In the genomic region with DNA sequence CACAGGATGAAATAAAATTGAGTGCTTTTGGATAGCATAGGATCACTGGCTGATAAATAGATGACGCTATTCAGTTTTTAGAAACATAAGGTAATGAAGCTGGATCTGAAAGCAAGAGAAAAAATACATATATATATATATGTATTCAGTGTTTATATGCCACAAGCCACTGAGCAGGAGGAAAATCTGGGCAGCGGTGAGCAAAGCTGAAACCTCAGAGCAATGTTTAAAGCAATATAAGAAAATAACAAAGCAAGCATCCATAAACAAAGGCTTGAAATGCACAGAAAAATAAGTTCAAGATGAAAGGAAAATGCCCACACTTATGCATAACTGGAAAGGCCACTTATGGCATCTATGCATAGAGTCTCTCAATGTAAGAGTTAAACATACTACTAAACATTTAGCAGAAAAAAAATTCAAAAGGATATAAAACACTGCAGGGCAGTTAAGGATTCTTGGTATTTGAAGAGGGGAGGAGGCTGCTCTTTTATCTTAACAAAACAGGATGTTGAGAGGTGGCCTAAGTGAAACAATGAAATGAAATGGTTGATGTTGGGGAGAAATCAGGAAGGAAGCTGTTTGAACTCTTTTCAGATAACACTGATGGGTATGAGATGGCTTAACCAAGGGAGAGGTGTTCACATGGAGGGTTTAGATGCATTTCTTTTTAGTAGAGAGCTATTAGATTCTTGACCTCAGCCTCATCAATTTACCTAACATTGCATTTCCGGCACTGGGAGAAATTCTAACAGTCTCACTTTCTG, we compare ENCODE assay signal across 12 cellular contexts.
DNase-seq lines count a peak whose midpoint lies in the region; ATAC-seq and TF ChIP-seq lines count a peak whose summit lies in the region.
"Had no signal": no experiment of that assay in that cellular context is flagged by ENCODE, and none has a peak within 500 bp of the region (broad histone marks: within the 10 kb centered on the region; RNA-seq: fewer than 3 reads in every experiment).

No MANE protein-coding gene starts in this region.

- in situ Hi-C loops in HAP-1 (cut with MboI; ENCODE audit: low sequenced_read_pairs) = loop anchor here (25.0 kb wide), 1 partner anchor 146 kb away; no protein-coding TSS in a partner anchor

- TF ChIP-seq POLR2A in Peyer's patch (IDR thresholded peaks at IDR 0.05) = no peak

- H3K4me1 Mint-ChIP-seq in activated T-cell treated with anti-CD3 and anti-CD28 coated beads, Interleukin-2, amount 50 U/mL, for 4 hours (ENCODE audit: low read depth) = peaks cover 80% of the 10 kb centered on the region
- H3K4me1 Mint-ChIP-seq in stimulated activated memory B cell treated with anti-CD40 and anti-IgM and Interleukin-4, amounts not matched to agents 10 μg/mL and 1 μg/mL and 100 μg/mL, for 72 hours = peaks cover 57% of the 10 kb centered on the region

- ATAC-seq in activated T-cell treated with anti-CD3 and anti-CD28 coated beads, Interleukin-2, amount 50 U/mL, for 4 hours = no peak
- peak; percentile 56 for ATAC-seq in stimulated activated memory B cell treated with anti-CD40 and anti-IgM and Interleukin-4, amounts not matched to agents 10 μg/mL and 1 μg/mL and 100 μg/mL, for 72 hours
- no peak for ATAC-seq in left ventricle myocardium superior

- peak overlapping the region; percentile 71 for H3K4me3 Mint-ChIP-seq in activated T-cell treated with anti-CD3 and anti-CD28 coated beads, Interleukin-2, amount 50 U/mL, for 4 hours
- H3K4me3 Mint-ChIP-seq in stimulated activated memory B cell treated with anti-CD40 and anti-IgM and Interleukin-4, amounts not matched to agents 10 μg/mL and 1 μg/mL and 100 μg/mL, for 72 hours = peak overlapping the region; percentile 13
- H3K4me3 Mint-ChIP-seq: neural crest cell had no signal

- H3K36me3 ChIP-seq in Peyer's patch (no peaks in the 10 kb centered on the region), HAP-1 (replicated peaks) (no peaks in the 10 kb centered on the region)
- no peaks in the 10 kb centered on the region for H3K36me3 ChIP-seq in effector memory CD4-positive, alpha-beta T cell (ENCODE audit: control insufficient read depth, insufficient read depth, low read length)
- H3K36me3 ChIP-seq: cardiac muscle cell had no signal

- H3K27me3 Mint-ChIP-seq in activated T-cell treated with anti-CD3 and anti-CD28 coated beads, Interleukin-2, amount 50 U/mL, for 4 hours (ENCODE audit: low read depth) = no peaks in the 10 kb centered on the region
- H3K27me3 Mint-ChIP-seq in stimulated activated memory B cell treated with anti-CD40 and anti-IgM and Interleukin-4, amounts not matched to agents 10 μg/mL and 1 μg/mL and 100 μg/mL, for 72 hours = no peaks in the 10 kb centered on the region

- H3K9me3 ChIP-seq in Peyer's patch (no peaks in the 10 kb centered on the region), HAP-1 (no peaks in the 10 kb centered on the region)
- H3K9me3 ChIP-seq in effector memory CD4-positive, alpha-beta T cell (ENCODE audit: control insufficient read depth, low read length) = no peaks in the 10 kb centered on the region

- H3K4me3 ChIP-seq in Peyer's patch (no peak overlapping the region), HAP-1 (no peak overlapping the region)
- H3K4me3 ChIP-seq in effector memory CD4-positive, alpha-beta T cell (ENCODE audit: insufficient read depth, low read depth, low read length, poor library complexity, severe bottlenecking) = peak overlapping the region; percentile 3
- H3K4me3 ChIP-seq: cardiac muscle cell had no signal

- peaks cover 3% of the 10 kb centered on the region for H3K9me3 Mint-ChIP-seq in activated T-cell treated with anti-CD3 and anti-CD28 coated beads, Interleukin-2, amount 50 U/mL, for 4 hours
- no peaks in the 10 kb centered on the region for H3K9me3 Mint-ChIP-seq in stimulated activated memory B cell treated with anti-CD40 and anti-IgM and Interleukin-4, amounts not matched to agents 10 μg/mL and 1 μg/mL and 100 μg/mL, for 72 hours

- DNase-seq in activated T-cell treated with anti-CD3 and anti-CD28 coated beads, Interleukin-2, amount 50 U/mL, for 4 hours = no peak
- DNase-seq in activated T-cell treated with anti-CD3 and anti-CD28 coated beads, Interleukin-2, amount 50 U/mL, for 1 hour = no peak
- DNase-seq in Peyer's patch (no peak), hippocampal formation (lab: John Stamatoyannopoulos, UW) (no peak), HAP-1 (ENCODE audit: low spot score in 2 of 2) (no peak), left ventricle myocardium superior (no peak)
- DNase-seq in effector memory CD4-positive, alpha-beta T cell = no peak
- DNase-seq: NCI-H2171 treated with DMSO at 0.1 percent for 48 hours, T-helper 9 cell had no signal

- H3K27me3 ChIP-seq in Peyer's patch (no peaks in the 10 kb centered on the region), HAP-1 (ENCODE audit: low read depth) (peaks cover 15% of the 10 kb centered on the region)
- no peaks in the 10 kb centered on the region for H3K27me3 ChIP-seq in effector memory CD4-positive, alpha-beta T cell (replicated peaks; ENCODE audit: control insufficient read depth, insufficient read depth, low read length, poor library complexity, severe bottlenecking)

- H3K27ac ChIP-seq in Peyer's patch = peak overlapping the region; percentile 3 to 61 (median 46)
- peak overlapping the region; percentile 78 for H3K27ac ChIP-seq in effector memory CD4-positive, alpha-beta T cell (ENCODE audit: insufficient read depth, low read length, poor library complexity, severe bottlenecking)
- H3K27ac ChIP-seq: cardiac muscle cell had no signal

- peak overlapping the region; percentile 82 for H3K27ac Mint-ChIP-seq in stimulated activated memory B cell treated with anti-CD40 and anti-IgM and Interleukin-4, amounts not matched to agents 10 μg/mL and 1 μg/mL and 100 μg/mL, for 72 hours

- peaks cover 4% of the 10 kb centered on the region for H3K36me3 Mint-ChIP-seq in activated T-cell treated with anti-CD3 and anti-CD28 coated beads, Interleukin-2, amount 50 U/mL, for 4 hours (ENCODE audit: insufficient read depth)
- H3K36me3 Mint-ChIP-seq in stimulated activated memory B cell treated with anti-CD40 and anti-IgM and Interleukin-4, amounts not matched to agents 10 μg/mL and 1 μg/mL and 100 μg/mL, for 72 hours = no peaks in the 10 kb centered on the region

- H3K4me1 ChIP-seq in Peyer's patch (peaks cover 0 to 9% (median 0%) of the 10 kb centered on the region in 4 donors), HAP-1 (no peaks in the 10 kb centered on the region)
- peaks cover 46% of the 10 kb centered on the region for H3K4me1 ChIP-seq in effector memory CD4-positive, alpha-beta T cell (ENCODE audit: control insufficient read depth, insufficient read depth, low read length, poor library complexity, severe bottlenecking)

- intact Hi-C loops in left ventricle myocardium superior (cut with micrococcal nuclease) = no loop called here

- TF ChIP-seq CTCF in Peyer's patch (IDR thresholded peaks at IDR 0.05) = no peak
